8 cellular contexts compared by ENCODE assay signal in genomic region chr9:3467593-3468219, GRCh38. TPM values are rescaled to one million over a fixed set of nuclear protein-coding genes. Genes with fewer than 3 reads are reported as not detected.
DNase-seq lines count a peak whose midpoint lies in the region; ATAC-seq and TF ChIP-seq lines count a peak whose summit lies in the region.

No MANE protein-coding gene starts in this region.

- no peak overlapping the region for H2AFZ ChIP-seq in GM23248

- 0 out of 2 replicates have a peak, but pooled peaks cover 4% of the 10 kb centered on the region for H3K4me1 ChIP-seq in GM23248 (ENCODE audit: insufficient read depth)
- no peaks in the 10 kb centered on the region for H3K4me1 ChIP-seq in Panc1 (ENCODE audit: control insufficient read depth, insufficient read depth, low read length)
- no peaks in the 10 kb centered on the region for H3K4me1 ChIP-seq in prostate gland (replicated peaks)

- intact Hi-C loops in Panc1 (cut with micrococcal nuclease; ENCODE audit: unreplicated experiment) = no loop called here
- intact Hi-C loops in prostate gland (cut with DNase I) = loop anchor here (10.0 kb wide), 1 partner anchor 267 kb away; no protein-coding TSS in a partner anchor

- peak; percentile 78 for ATAC-seq in Panc1

- H3K79me2 ChIP-seq in GM23248 (ENCODE audit: insufficient read depth) = no peaks in the 10 kb centered on the region

- no peaks in the 10 kb centered on the region for H3F3A ChIP-seq in GM23248 (ENCODE audit: insufficient read depth)

- TF ChIP-seq CTCF in Panc1 (IDR thresholded peaks at IDR 0.05) (peak; percentile 84), prostate gland (IDR thresholded peaks at IDR 0.05) (peak in 3 of 4 experiments; percentile 53 to 63 (median 62))

- H3K27me3 ChIP-seq in GM23248 (replicated peaks; ENCODE audit: insufficient read depth) = no peaks in the 10 kb centered on the region
- no peaks in the 10 kb centered on the region for H3K27me3 ChIP-seq in Panc1 (ENCODE audit: control insufficient read depth, insufficient read depth, low read length)
- H3K27me3 ChIP-seq in prostate gland (replicated peaks; ENCODE audit: insufficient read depth) = no peaks in the 10 kb centered on the region

- WGBS in GM23248 (ENCODE audit: low coverage in 1 of 2, low lambda C conversion rate in 2 of 2, missing lambda C conversion rate in 2 of 2), 2 experiments = 69 to 76% methylated on average over 4 of the region's 4 CpGs
- WGBS in prostate gland = 70% methylated on average over 4 of the region's 4 CpGs

- H3K9me3 ChIP-seq in GM23248 (ENCODE audit: low read depth) = no peaks in the 10 kb centered on the region
- H3K9me3 ChIP-seq in Panc1 (ENCODE audit: control insufficient read depth, insufficient read depth, low read depth, low read length) = no peaks in the 10 kb centered on the region
- H3K9me3 ChIP-seq in prostate gland = no peaks in the 10 kb centered on the region

- no peak overlapping the region for H3K4me2 ChIP-seq in GM23248 (ENCODE audit: unreplicated experiment)

- H3K36me3 ChIP-seq in GM23248 (ENCODE audit: low read depth) = no peaks in the 10 kb centered on the region
- H3K36me3 ChIP-seq in Panc1 (ENCODE audit: control insufficient read depth, insufficient read depth, low read length) = no peaks in the 10 kb centered on the region
- no peaks in the 10 kb centered on the region for H3K36me3 ChIP-seq in prostate gland

- no peak for TF ChIP-seq POLR2A in prostate gland (IDR thresholded peaks at IDR 0.05)

- no peaks in the 10 kb centered on the region for H3K9me2 ChIP-seq in GM23248 (ENCODE audit: insufficient read depth)

- in situ Hi-C loops in GM23248 (cut with MboI) = no loop called here
- in situ Hi-C loops in Panc1 (cut with HindIII; ENCODE audit: low pct_unique_long_range_greater_than_20kb, low sequenced_read_pairs) = no loop called here

- no TSS peak for BruUV-seq in Panc1 (replicated peaks; lab: Mats Ljungman, UMichigan)

- no peak overlapping the region for H3K27ac ChIP-seq in GM23248
- H3K27ac ChIP-seq in Panc1 (ENCODE audit: low read length) = no peak overlapping the region
- H3K27ac ChIP-seq in prostate gland = no peak overlapping the region

- POLR2A ChIA-PET in Panc1 (lab: Charles Lee) = no interaction called here

- peak; percentile 52 for DNase-seq in GF-D8 (lab: John Stamatoyannopoulos, UW)
- DNase-seq in GM23248 = peak; percentile 88
- DNase-seq in KG1 (lab: John Stamatoyannopoulos, UW) = peak; percentile 29
- DNase-seq in Panc1 (ENCODE audit: low read depth, low spot score) = peak; percentile 56
- DNase-seq in activated naive CD4-positive, alpha-beta T cell treated with Interleukin-2 at 50 U/mL for 16 hours = peak; percentile 60
- DNase-seq in glomerular endothelial cell (ENCODE audit: extremely low read depth, low read depth, low spot score) = peak; percentile 42
- DNase-seq in prostate gland (ENCODE audit: low spot score) = peak; percentile 40
- DNase-seq in GOT3 (lab: John Stamatoyannopoulos, UW) = no peak

- H3K9ac ChIP-seq in GM23248 = no peak overlapping the region

- no peaks in the 10 kb centered on the region for H4K20me1 ChIP-seq in GM23248 (ENCODE audit: insufficient read depth)

- no peak overlapping the region for H3K4me3 ChIP-seq in GM23248
- H3K4me3 ChIP-seq in Panc1 (ENCODE audit: low read depth in 2 of 2, low read length in 2 of 2) = no peak overlapping the region
- no peak overlapping the region for H3K4me3 ChIP-seq in prostate gland

- CTCF ChIA-PET in Panc1 (lab: Charles Lee) = no interaction called here

RNA-seq across cellular contexts. Expression of gene RFX3, which starts 58.1 kb away (rescaled TPM):
- 0.51 and 1.9 TPM in 2 replicates for total RNA-seq in GM23248 (2014; rRNA removed; shearing (Covaris generic))
- 0.80 and 1.2 TPM in 2 replicates for polyA plus RNA-seq in GM23248 (2016; fragmentation: Nextera tagmentation; extraction: Ambion mirVana)
- total RNA-seq in Panc1 (2021; ENCODE audit: unreplicated experiment) (5.7 TPM), glomerular endothelial cell (8.7 and 8.9 TPM in 2 replicates), prostate gland (10 to 100 TPM; 10.9 to 15.5 TPM)
- polyA plus RNA-seq in Panc1 (2012; ENCODE audit: insufficient read length) = 2.2 TPM
